16 cellular contexts compared by ENCODE assay signal in the genomic region with DNA sequence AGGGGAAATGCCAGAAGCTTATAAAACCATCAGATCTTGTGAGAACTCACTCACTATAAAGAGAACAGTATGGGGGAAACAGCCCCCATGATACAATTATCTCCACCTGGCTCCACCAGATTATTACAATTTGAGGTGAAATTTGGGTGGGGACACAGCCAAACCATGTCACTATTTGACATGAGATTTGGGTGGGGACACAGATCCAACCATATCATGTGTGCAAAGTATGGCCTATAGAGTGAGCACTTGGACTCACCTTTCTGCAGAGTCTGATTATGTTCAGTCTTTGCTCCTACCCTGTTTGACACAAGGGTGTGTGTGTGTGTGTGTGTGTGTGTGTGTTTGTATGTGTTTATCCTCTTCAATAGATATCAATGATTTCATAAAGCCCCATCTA.
A peak's percentile ranks its signal among the peaks of the same experiment; 100 is the strongest.
DNase-seq lines count a peak whose midpoint lies in the region; ATAC-seq and TF ChIP-seq lines count a peak whose summit lies in the region.
"Had no signal": no experiment of that assay in that cellular context is flagged by ENCODE, and none has a peak within 500 bp of the region (broad histone marks: within the 10 kb centered on the region; RNA-seq: fewer than 3 reads in every experiment).

No MANE protein-coding gene starts in this region.

- no peak overlapping the region for H2AFZ ChIP-seq in MM.1S (ENCODE audit: low read length)

- POLR2A ChIA-PET in HEK293 (lab: Yijun Ruan, JAX), result no interaction called here
- POLR2A ChIA-PET in naive thymus-derived CD4-positive, alpha-beta T cell (lab: Charles Lee), result no interaction called here

- DNase-seq in islet precursor cell, result peak; percentile 10
- no peak for DNase-seq in MM.1S
- DNase-seq in activated CD8-positive, alpha-beta memory T cell treated with anti-CD3 and anti-CD28 coated beads, Interleukin-2, amount 50 U/mL, for 48 hours, result no peak
- DNase-seq in naive thymus-derived CD4-positive, alpha-beta T cell, result no peak
- DNase-seq: 8988T; AML-193; Caco-2; Calu3; CD4-positive, alpha-beta T cell; CD8-positive, alpha-beta T cell; DMS79 treated with DMSO at 0.1 percent for 48 hours; GF-D8 had no signal

- intact Hi-C loops in naive thymus-derived CD4-positive, alpha-beta T cell (cut with micrococcal nuclease), result loop anchor here in 1 of 2 donors (10.0 kb wide), 1 partner anchor 785 kb away; no protein-coding TSS in a partner anchor

- no peak for ATAC-seq in naive thymus-derived CD4-positive, alpha-beta T cell
- ATAC-seq: CD8-positive, alpha-beta T cell had no signal

- no peak overlapping the region for H3K4me3 Mint-ChIP-seq in naive thymus-derived CD4-positive, alpha-beta T cell
- H3K4me3 Mint-ChIP-seq: B cell; CD4-positive, alpha-beta T cell; CD8-positive, alpha-beta T cell had no signal

- TF ChIP-seq CTCF in HEK293 (tag by site-specific recombination; IDR thresholded peaks at IDR 0.05) (no peak), MM.1S (IDR thresholded peaks at IDR 0.05; ENCODE audit: low read length) (no peak)

- H3K4me3 ChIP-seq in HEK293 (ENCODE audit: low read depth, low read length) (no peak overlapping the region), MM.1S (ENCODE audit: low read length) (no peak overlapping the region)
- H3K4me3 ChIP-seq in naive thymus-derived CD4-positive, alpha-beta T cell (ENCODE audit: low read length), result no peak overlapping the region
- H3K4me3 ChIP-seq: BLaER1 treated with 17β-estradiol and CSF1 and Interleukin-3, amounts not matched to agents 10 nM and 100 nM had no signal

- H3K36me3 ChIP-seq in HEK293 (ENCODE audit: control insufficient read depth in 2 of 2, insufficient read depth in 1 of 2, low read length in 2 of 2) (no peaks in the 10 kb centered on the region; a peak in 1 of 3 replicates), MM.1S (replicated peaks; ENCODE audit: insufficient read depth, low read length) (no peaks in the 10 kb centered on the region)
- no peaks in the 10 kb centered on the region for H3K36me3 ChIP-seq in naive thymus-derived CD4-positive, alpha-beta T cell (ENCODE audit: control insufficient read depth in 2 of 3, insufficient read depth in 3 of 3, low read length in 3 of 3)
- H3K36me3 ChIP-seq: BLaER1 treated with 17β-estradiol and CSF1 and Interleukin-3, amounts not matched to agents 10 nM and 100 nM had no signal

- peaks cover 7 to 45% (median 30%) of the 10 kb centered on the region in 5 donors for H3K27me3 Mint-ChIP-seq in naive thymus-derived CD4-positive, alpha-beta T cell

- H3F3A ChIP-seq in MM.1S (ENCODE audit: insufficient read depth, low read length), result no peaks in the 10 kb centered on the region

- H3K27ac Mint-ChIP-seq in naive thymus-derived CD4-positive, alpha-beta T cell, result no peak overlapping the region
- H3K27ac Mint-ChIP-seq: B cell; CD4-positive, alpha-beta T cell; CD8-positive, alpha-beta T cell had no signal

- H4K20me1 ChIP-seq in MM.1S (ENCODE audit: insufficient read depth, low read length), result no peaks in the 10 kb centered on the region
- H4K20me1 ChIP-seq: BLaER1 treated with 17β-estradiol and CSF1 and Interleukin-3, amounts not matched to agents 10 nM and 100 nM had no signal

- peaks cover 29% of the 10 kb centered on the region for H3K4me1 ChIP-seq in HEK293 (ENCODE audit: control insufficient read depth, insufficient read depth, low read length)
- H3K4me1 ChIP-seq in MM.1S (ENCODE audit: low read length), result no peaks in the 10 kb centered on the region
- no peaks in the 10 kb centered on the region for H3K4me1 ChIP-seq in naive thymus-derived CD4-positive, alpha-beta T cell (ENCODE audit: control insufficient read depth in 2 of 2, insufficient read depth in 2 of 2, low read length in 2 of 2)
- H3K4me1 ChIP-seq: Caco-2 had no signal

- H3K27me3 ChIP-seq in MM.1S (replicated peaks; ENCODE audit: insufficient read depth, low read length), result peaks cover 59% of the 10 kb centered on the region
- no peaks in the 10 kb centered on the region for H3K27me3 ChIP-seq in naive thymus-derived CD4-positive, alpha-beta T cell (ENCODE audit: control insufficient read depth in 2 of 2, insufficient read depth in 2 of 2, low read length in 2 of 2)
- H3K27me3 ChIP-seq: BLaER1 treated with 17β-estradiol and CSF1 and Interleukin-3, amounts not matched to agents 10 nM and 100 nM had no signal

- H3K27ac ChIP-seq in HEK293 (ENCODE audit: extremely low read depth, low read depth, low read length), result no peak overlapping the region
- no peak overlapping the region for H3K27ac ChIP-seq in MM.1S (ENCODE audit: low read length)
- no peak overlapping the region for H3K27ac ChIP-seq in naive thymus-derived CD4-positive, alpha-beta T cell (ENCODE audit: low read depth, low read length)
- H3K27ac ChIP-seq: BLaER1 treated with 17β-estradiol and CSF1 and Interleukin-3, amounts not matched to agents 10 nM and 100 nM; C4-2B had no signal

- H3K36me3 Mint-ChIP-seq in naive thymus-derived CD4-positive, alpha-beta T cell, result no peaks in the 10 kb centered on the region
- H3K36me3 Mint-ChIP-seq: CD8-positive, alpha-beta T cell had no signal

- no peak overlapping the region for H3K4me2 ChIP-seq in MM.1S (ENCODE audit: low read depth, low read length)
- H3K4me2 ChIP-seq: BLaER1 treated with 17β-estradiol and CSF1 and Interleukin-3, amounts not matched to agents 10 nM and 100 nM had no signal

- H3K9me2 ChIP-seq in MM.1S (replicated peaks; ENCODE audit: insufficient read depth, low read length), result no peaks in the 10 kb centered on the region

- H3K9me3 ChIP-seq in HEK293 (ENCODE audit: control insufficient read depth, insufficient read depth, low read depth, low read length) (no peaks in the 10 kb centered on the region; the same call in 1 of the 2 replicates), MM.1S (replicated peaks; ENCODE audit: insufficient read depth, low read length) (no peaks in the 10 kb centered on the region)
- peaks cover 0 to 5% (median 0%) of the 10 kb centered on the region in 3 experiments for H3K9me3 ChIP-seq in naive thymus-derived CD4-positive, alpha-beta T cell (ENCODE audit: control insufficient read depth in 2 of 3, low read length in 3 of 3)
- H3K9me3 ChIP-seq: Caco-2 had no signal

- no peaks in the 10 kb centered on the region for H3K79me2 ChIP-seq in MM.1S (ENCODE audit: low read length)

- CTCF ChIA-PET in HEK293 (lab: Yijun Ruan, JAX), result no interaction called here
- CTCF ChIA-PET in naive thymus-derived CD4-positive, alpha-beta T cell (lab: Charles Lee), result no interaction called here

- H3K9me3 Mint-ChIP-seq in naive thymus-derived CD4-positive, alpha-beta T cell, result peaks cover 0 to 7% (median 0%) of the 10 kb centered on the region in 11 donors
- H3K9me3 Mint-ChIP-seq: CD4-positive, alpha-beta T cell; CD8-positive, alpha-beta T cell had no signal

- no peak overlapping the region for H3K9ac ChIP-seq in MM.1S (ENCODE audit: low read length)
- H3K9ac ChIP-seq: BLaER1 treated with 17β-estradiol and CSF1 and Interleukin-3, amounts not matched to agents 10 nM and 100 nM had no signal

- no peaks in the 10 kb centered on the region for H3K4me1 Mint-ChIP-seq in naive thymus-derived CD4-positive, alpha-beta T cell
- H3K4me1 Mint-ChIP-seq: B cell had no signal

TF ChIP-seq in HEK293, 187 proteins besides CTCF, POLR2A, EP300 and RAD21:
- TF ChIP-seq ZSCAN5A (tag by site-specific recombination; IDR thresholded peaks at IDR 0.05) (peak; percentile 90), ZNF621 (tag by site-specific recombination; IDR thresholded peaks at IDR 0.05) (no peak)
TF ChIP-seq in HEK293: peak in this region for 1.
